Comparison of ENCODE assay signal across 17 cellular contexts in the genomic region with DNA sequence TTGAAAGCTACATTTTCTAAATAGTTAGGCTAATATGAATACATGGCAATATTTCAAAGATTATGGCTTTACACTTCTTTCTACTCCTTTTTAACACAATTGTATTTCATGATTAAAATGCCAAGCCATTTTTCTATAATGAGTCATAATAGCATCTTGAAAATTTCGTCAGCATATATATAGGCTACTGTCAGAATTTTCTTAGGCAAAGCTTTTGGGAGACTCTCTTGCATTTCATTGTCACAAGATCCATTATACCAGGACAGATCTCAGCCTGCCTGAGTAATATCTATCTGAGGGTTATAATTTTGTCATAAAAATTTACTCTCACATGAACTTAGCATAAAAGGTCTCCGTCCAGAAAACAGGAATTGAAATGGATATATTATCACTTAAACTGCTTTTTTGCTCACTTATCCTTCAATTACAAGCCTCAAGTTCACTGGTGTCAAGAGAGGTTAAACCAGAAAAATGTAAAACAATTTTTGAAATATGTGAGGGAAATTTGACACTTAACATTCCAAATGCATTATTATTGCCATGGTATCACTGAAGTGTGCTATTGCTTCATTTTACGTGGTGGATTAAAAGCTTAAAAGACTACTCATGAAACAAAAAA. TPM values are rescaled to one million over a fixed set of nuclear protein-coding genes. Genes with fewer than 3 reads are reported as not detected.
DNase-seq lines count a peak whose midpoint lies in the region; ATAC-seq and TF ChIP-seq lines count a peak whose summit lies in the region.
"Had no signal": no experiment of that assay in that cellular context is flagged by ENCODE, and none has a peak within 500 bp of the region (broad histone marks: within the 10 kb centered on the region; RNA-seq: fewer than 3 reads in every experiment).

No MANE protein-coding gene starts in this region.

- no peak overlapping the region for H3K4me3 ChIP-seq in AG10803 (ENCODE audit: low read length)
- no peak overlapping the region for H3K4me3 ChIP-seq in brain microvascular endothelial cell (ENCODE audit: low read depth, low read length)
- H3K4me3 ChIP-seq in left lung: no peak overlapping the region
- H3K4me3 ChIP-seq: thyroid gland had no signal

- peak; percentile 90 for DNase-seq in AG10803 (ENCODE audit: low read depth)
- no peak for DNase-seq in brain microvascular endothelial cell
- DNase-seq in left lung: no peak
- no peak for DNase-seq in GM13977 (ENCODE audit: low spot score)
- no peak for DNase-seq in SKM-1 (lab: John Stamatoyannopoulos, UW; ENCODE audit: unreplicated experiment)
- DNase-seq in DMS79 (lab: John Stamatoyannopoulos, UW): no peak
- DNase-seq: activated CD4-positive, alpha-beta T cell treated with anti-CD3 and anti-CD28 coated beads for 36 hours; activated naive CD8-positive, alpha-beta T cell treated with anti-CD3 and anti-CD28 coated beads, Interleukin-2, amount 10 ng/mL, durations not matched to agents 7 days and 5 days; activated T-cell treated with anti-CD3 and anti-CD28 coated beads, Interleukin-2, amount 50 U/mL, for 1 hour; dermis blood vessel endothelial cell; kidney; NCI-H1417; thyroid gland had no signal

- no peaks in the 10 kb centered on the region for H3K9me3 ChIP-seq in left lung
- H3K9me3 ChIP-seq: thyroid gland had no signal

- intact Hi-C loops in left lung (cut with DNase I): no loop called here

- no peaks in the 10 kb centered on the region for H3K36me3 ChIP-seq in brain microvascular endothelial cell (replicated peaks)
- no peaks in the 10 kb centered on the region for H3K36me3 ChIP-seq in left lung
- H3K36me3 ChIP-seq: thyroid gland had no signal

- no peak for TF ChIP-seq RAD21 in Ishikawa (IDR thresholded peaks at IDR 0.05; ENCODE audit: low read depth)

- no peaks in the 10 kb centered on the region for H3K4me1 ChIP-seq in left lung
- H3K4me1 ChIP-seq: thyroid gland had no signal

- H3K27ac ChIP-seq in brain microvascular endothelial cell: peak overlapping the region; percentile 87
- H3K27ac ChIP-seq in left lung: no peak overlapping the region
- H3K27ac ChIP-seq: thyroid gland had no signal

- ATAC-seq in left lung: peak; percentile 40
- no peak for ATAC-seq in HG03097 (IDR thresholded peaks at IDR 0.05; ENCODE audit: low FRiP score, unreplicated experiment)
- ATAC-seq: activated CD4-positive, alpha-beta T cell treated with anti-CD3 and anti-CD28 coated beads for 36 hours had no signal

- TF ChIP-seq EP300 in Ishikawa (IDR thresholded peaks at IDR 0.05; ENCODE audit: borderline replicate concordance): no peak

- H3K27me3 ChIP-seq in brain microvascular endothelial cell (replicated peaks) (no peaks in the 10 kb centered on the region), left lung (no peaks in the 10 kb centered on the region)
- H3K27me3 ChIP-seq: thyroid gland had no signal

- TF ChIP-seq CTCF in AG10803 (conservative IDR thresholded peaks at IDR 0.05; ENCODE audit: low read length): no peak
- TF ChIP-seq CTCF in brain microvascular endothelial cell (IDR thresholded peaks at IDR 0.05; ENCODE audit: low read depth, low read length, missing control alignments): no peak
- TF ChIP-seq CTCF in left lung (IDR thresholded peaks at IDR 0.05): no peak
- TF ChIP-seq CTCF in GM13977 (IDR thresholded peaks at IDR 0.05; ENCODE audit: extremely low read depth, insufficient read depth, missing control alignments): no peak

- in situ Hi-C loops in brain microvascular endothelial cell (cut with HindIII; ENCODE audit: low pct_ligation_motif_present, low sequenced_read_pairs) (no loop called here), GM13977 (cut with MboI; ENCODE audit: low pct_unique_long_range_greater_than_20kb, low sequenced_read_pairs, unreplicated experiment) (no loop called here)

TF ChIP-seq in Ishikawa, 13 proteins besides CTCF, POLR2A, EP300 and RAD21:
- TF ChIP-seq CEBPB (IDR thresholded peaks at IDR 0.05) (peak; percentile 63), CREB1 (IDR thresholded peaks at IDR 0.05; ENCODE audit: low read depth) (no peak), TEAD4 (IDR thresholded peaks at IDR 0.05) (0 out of 2 replicates have a peak, but pooled peaks have one; percentile 45), EGR1 (IDR thresholded peaks at IDR 0.05) (no peak)

RNA-seq across cellular contexts. Expression of a gene that starts 37.2 kb away (rescaled TPM):
- 10 to 100 TPM; 14.3 to 15.2 TPM for total RNA-seq in left lung
- total RNA-seq: activated CD4-positive, alpha-beta T cell treated with anti-CD3 and anti-CD28 coated beads for 36 hours; activated naive CD8-positive, alpha-beta T cell treated with anti-CD3 and anti-CD28 coated beads, Interleukin-2, amount 10 ng/mL, durations not matched to agents 7 days and 5 days; RPMI7951; T-helper 2 cell treated with Interferon-gamma antibody and Interleukin-4, amounts not matched to agents 100 ng/mL and 5 ng/mL, for 36 hours had no signal
